16 cellular contexts compared by ENCODE assay signal in genomic region chr21:28734522-28735175, GRCh38.
DNase-seq lines count a peak whose midpoint lies in the region; ATAC-seq, FAIRE-seq and TF ChIP-seq lines count a peak whose summit lies in the region.
"Had no signal": no experiment of that assay in that cellular context is flagged by ENCODE, and none has a peak within 500 bp of the region (broad histone marks: within the 10 kb centered on the region; RNA-seq: fewer than 3 reads in every experiment).

No MANE protein-coding gene starts in this region.

- no peak for TF ChIP-seq RAD21 in HCT116 (IDR thresholded peaks at IDR 0.05; ENCODE audit: low read depth)

- H3K79me2 ChIP-seq in HCT116 (ENCODE audit: insufficient read depth, low read length) (no peaks in the 10 kb centered on the region), keratinocyte (ENCODE audit: control insufficient read depth, insufficient read depth, low read length) (no peaks in the 10 kb centered on the region)

- H3K9ac ChIP-seq in BLaER1 (no peak overlapping the region), HCT116 (ENCODE audit: low read length) (no peak overlapping the region), keratinocyte (ENCODE audit: control insufficient read depth, extremely low read depth, insufficient read depth, low read length) (peak overlapping the region; percentile 22)

- H3K27ac ChIP-seq in BLaER1 (no peak overlapping the region), HCT116 (ENCODE audit: low read depth, low read length) (no peak overlapping the region), VCaP (peak overlapping the region; percentile 3; the same call in 1 of the 2 replicates), keratinocyte (ENCODE audit: control insufficient read depth, insufficient read depth, low read length) (peak overlapping the region; percentile 48)
- H3K27ac ChIP-seq: RWPE1 had no signal

- H2AFZ ChIP-seq in HCT116 (ENCODE audit: low read depth, low read length, poor library complexity, severe bottlenecking) = no peak overlapping the region
- H2AFZ ChIP-seq in keratinocyte (ENCODE audit: control insufficient read depth, low read length) = peak overlapping the region; percentile 17

- DNase-seq in HCT116 (ENCODE audit: low read depth, low spot score) = no peak
- no peak for DNase-seq in keratinocyte (ENCODE audit: low read depth, low spot score)
- no peak for DNase-seq in SIG-M5 treated with dmso at 0.1 percent for 504 hours (lab: John Stamatoyannopoulos, UW; ENCODE audit: unreplicated experiment)
- DNase-seq in NOMO-1 treated with DMSO at 0.1 percent for 48 hours (lab: John Stamatoyannopoulos, UW; ENCODE audit: unreplicated experiment) = no peak
- DNase-seq: ACHN, AML-193, COR-L47, DMS153, H7, NCI-H1930, NCI-H524 treated with DMSO at 0.1 percent for 48 hours, SW 1271 had no signal

- peaks cover 7% of the 10 kb centered on the region for H3K4me1 ChIP-seq in BLaER1
- no peaks in the 10 kb centered on the region for H3K4me1 ChIP-seq in HCT116 (ENCODE audit: control insufficient read depth in 1 of 2, insufficient read depth in 2 of 2, low read length in 2 of 2)
- peaks cover 19% of the 10 kb centered on the region for H3K4me1 ChIP-seq in keratinocyte (ENCODE audit: control insufficient read depth, extremely low read depth, insufficient read depth, low read length)

- BruUV-seq in HCT116 (replicated peaks; lab: Mats Ljungman, UMichigan) = no TSS peak

- dilution Hi-C loops in keratinocyte (cut with MboI; ENCODE audit: extremely low pct_ligation_motif_present, low sequenced_read_pairs) = no loop called here

- peak overlapping the region; percentile 3; the same call in 1 of the 2 replicates for H3K4me2 ChIP-seq in BLaER1
- no peak overlapping the region for H3K4me2 ChIP-seq in HCT116 (ENCODE audit: low read length)
- peak overlapping the region; percentile 61 for H3K4me2 ChIP-seq in keratinocyte (ENCODE audit: control insufficient read depth, extremely low read depth, insufficient read depth, low read depth, low read length)

- no peak for ATAC-seq in HCT116
- no peak for ATAC-seq in HG03521 (IDR thresholded peaks at IDR 0.05; ENCODE audit: unreplicated experiment)

- TF ChIP-seq CTCF in HCT116 (IDR thresholded peaks at IDR 0.05 in 2 of 3, conservative IDR thresholded peaks at IDR 0.05 in 1 of 3; ENCODE audit: borderline replicate concordance in 1 of 3, insufficient read depth in 1 of 3, low read depth in 2 of 3, low read length in 2 of 3) = no peak
- TF ChIP-seq CTCF in VCaP (conservative IDR thresholded peaks at IDR 0.05) = no peak
- TF ChIP-seq CTCF in keratinocyte (optimal IDR thresholded peaks at IDR 0.05 in 1 of 3, IDR thresholded peaks at IDR 0.05 in 1 of 3, conservative IDR thresholded peaks at IDR 0.05 in 1 of 3; ENCODE audit: extremely low read depth in 1 of 3, insufficient read depth in 2 of 3, low read length in 3 of 3) = no peak

- POLR2A ChIA-PET in HCT116 (lab: Charles Lee) = no interaction called here

- no peaks in the 10 kb centered on the region for H3K9me1 ChIP-seq in keratinocyte (ENCODE audit: control insufficient read depth, extremely low read depth, insufficient read depth, low read length)

- RAD21 ChIA-PET in HCT116 (lab: Charles Lee; ENCODE audit: low non-redundant PET in 1 of 2, low total read pairs in 2 of 2, uncharacterized antibody in 2 of 2, unreplicated experiment in 2 of 2) = no interaction called here

- CTCF ChIA-PET in HCT116 (lab: Charles Lee) = no interaction called here

- H3K36me3 ChIP-seq in BLaER1 (no peaks in the 10 kb centered on the region), HCT116 (ENCODE audit: control insufficient read depth in 1 of 2, insufficient read depth in 2 of 2, low read length in 2 of 2) (no peaks in the 10 kb centered on the region), keratinocyte (ENCODE audit: control insufficient read depth in 2 of 2, extremely low read depth in 1 of 2, insufficient read depth in 2 of 2, low read length in 2 of 2) (no peaks in the 10 kb centered on the region)

- H3K27me3 ChIP-seq in BLaER1 (no peaks in the 10 kb centered on the region), HCT116 (ENCODE audit: insufficient read depth, low read length) (no peaks in the 10 kb centered on the region), keratinocyte (ENCODE audit: control insufficient read depth, extremely low read depth, insufficient read depth, low read length) (no peaks in the 10 kb centered on the region)

- H3K4me3 ChIP-seq in BLaER1 (no peak overlapping the region), HCT116 (replicated peaks in 1 of 2; ENCODE audit: low read depth in 1 of 2, low read length in 2 of 2) (no peak overlapping the region), keratinocyte (ENCODE audit: control insufficient read depth in 2 of 3, extremely low read depth in 1 of 3, insufficient read depth in 2 of 3, low read depth in 1 of 3, low read length in 3 of 3) (no peak overlapping the region)

- peak; percentile 77 for FAIRE-seq in keratinocyte (lab: Jason Lieb, UNC)

- no peak for TF ChIP-seq POLR2A in HCT116 (IDR thresholded peaks at IDR 0.05; ENCODE audit: borderline replicate concordance, extremely low read depth, insufficient read depth, insufficient read length)

- intact Hi-C loops in HCT116 (cut with micrococcal nuclease) = no loop called here

- no peaks in the 10 kb centered on the region for H4K20me1 ChIP-seq in BLaER1
- no peaks in the 10 kb centered on the region for H4K20me1 ChIP-seq in HCT116 (ENCODE audit: insufficient read depth)
- no peaks in the 10 kb centered on the region for H4K20me1 ChIP-seq in keratinocyte (ENCODE audit: control insufficient read depth, extremely low read depth, insufficient read depth, low read length)

- H3K9me2 ChIP-seq in HCT116 (ENCODE audit: insufficient read depth) = no peaks in the 10 kb centered on the region

- H3K9me3 ChIP-seq in BLaER1 (peaks cover 10% of the 10 kb centered on the region; the same call in 1 of the 2 replicates), HCT116 (ENCODE audit: control insufficient read depth in 1 of 2, insufficient read depth in 1 of 2, low read depth in 1 of 2, low read length in 2 of 2) (no peaks in the 10 kb centered on the region), keratinocyte (ENCODE audit: control insufficient read depth, low read depth, low read length) (peaks cover 6% of the 10 kb centered on the region)

TF ChIP-seq in HCT116, 20 proteins besides CTCF, POLR2A, EP300 and RAD21:
- peak; percentile 31 for TF ChIP-seq TCF7L2 (IDR thresholded peaks at IDR 0.05; ENCODE audit: borderline replicate concordance, extremely low read depth, insufficient read depth, insufficient read length)
- TF ChIP-seq EZH2 (IDR thresholded peaks at IDR 0.05) = no peak
- no peak for TF ChIP-seq YY1 (IDR thresholded peaks at IDR 0.05; ENCODE audit: extremely low read depth, insufficient replicate concordance, low read depth, low read length)
- no peak for TF ChIP-seq REST (IDR thresholded peaks at IDR 0.05; ENCODE audit: low read depth)
- TF ChIP-seq FOSL1 (IDR thresholded peaks at IDR 0.05; ENCODE audit: low read depth) = no peak
- TF ChIP-seq CEBPB (IDR thresholded peaks at IDR 0.05; ENCODE audit: low read depth) = no peak
- TF ChIP-seq SIN3A (IDR thresholded peaks at IDR 0.05; ENCODE audit: low read depth) = no peak

Comparison
In these comparisons a context has a peak if more than half of its experiments do, and no peak if none do; other contexts are left out.
1. H3K27ac ChIP-seq: peak in VCaP (single experiment) and keratinocyte (single experiment); none in BLaER1 (single experiment) and HCT116 (single experiment).